ENCODE assay signal across 8 cellular contexts in genomic region chr18:112015-112733, GRCh38. TPM values are rescaled to one million over a fixed set of nuclear protein-coding genes. Genes with fewer than 3 reads are reported as not detected.
DNase-seq lines count a peak whose midpoint lies in the region; ATAC-seq and TF ChIP-seq lines count a peak whose summit lies in the region.
"Not testable (repeated sequence)": the region's sequence is repeated elsewhere in the genome, so short reads cannot be mapped to it uniquely, and the experiment has no call there.

No MANE protein-coding gene starts in this region.

- TF ChIP-seq CTCF in CD8-positive, alpha-beta T cell (IDR thresholded peaks at IDR 0.05); PC-9 (conservative IDR thresholded peaks at IDR 0.05); gastrocnemius medialis (IDR thresholded peaks at IDR 0.05 in 4 of 5, conservative IDR thresholded peaks at IDR 0.05 in 1 of 5): not testable (repeated sequence)

- ATAC-seq in CD8-positive, alpha-beta T cell; activated T-cell treated with anti-CD3 and anti-CD28 coated beads, Interleukin-2, amount 50 U/mL, for 4 hours; central memory CD8-positive, alpha-beta T cell (replicated peaks; ENCODE audit: extremely low read depth, poor library complexity, severe bottlenecking); Right ventricle myocardium inferior; gastrocnemius medialis: not testable (repeated sequence)
- ATAC-seq in memory B cell (ENCODE audit: low read depth) = peak; percentile 18

- not testable (repeated sequence) for H3K36me3 ChIP-seq in CD8-positive, alpha-beta T cell (ENCODE audit: insufficient read depth, low read length); PC-9 (ENCODE audit: low read depth); gastrocnemius medialis; urinary bladder (ENCODE audit: insufficient read depth)

- H3F3A ChIP-seq in PC-9 (ENCODE audit: insufficient read depth, low read depth) = not testable (repeated sequence)

- TSS peak; percentile 61 for BruUV-seq in PC-9 (replicated peaks; lab: Mats Ljungman, UMichigan)

- not testable (repeated sequence) for H3K4me1 Mint-ChIP-seq in CD8-positive, alpha-beta T cell (ENCODE audit: low read depth); activated T-cell treated with anti-CD3 and anti-CD28 coated beads, Interleukin-2, amount 50 U/mL, for 4 hours (ENCODE audit: low read depth); central memory CD8-positive, alpha-beta T cell; memory B cell

- not testable (repeated sequence) for H3K79me2 ChIP-seq in PC-9 (ENCODE audit: low read depth)

- peaks cover 14% of the 10 kb centered on the region for H3K9me3 Mint-ChIP-seq in CD8-positive, alpha-beta T cell
- H3K9me3 Mint-ChIP-seq in activated T-cell treated with anti-CD3 and anti-CD28 coated beads, Interleukin-2, amount 50 U/mL, for 4 hours = peaks cover 16% of the 10 kb centered on the region
- H3K9me3 Mint-ChIP-seq in central memory CD8-positive, alpha-beta T cell = peaks cover 22% of the 10 kb centered on the region
- not testable (repeated sequence) for H3K9me3 Mint-ChIP-seq in memory B cell

- H3K27ac Mint-ChIP-seq in CD8-positive, alpha-beta T cell; memory B cell: not testable (repeated sequence)
- peak overlapping the region; percentile 91 for H3K27ac Mint-ChIP-seq in central memory CD8-positive, alpha-beta T cell (ENCODE audit: low read depth)

- H4K20me1 ChIP-seq in PC-9 (ENCODE audit: insufficient read depth) = not testable (repeated sequence)

- TF ChIP-seq POLR2A in gastrocnemius medialis (IDR thresholded peaks at IDR 0.05) = not testable (repeated sequence)

- H3K4me3 ChIP-seq in CD8-positive, alpha-beta T cell (ENCODE audit: low read depth, low read length) = not testable (repeated sequence)
- H3K4me3 ChIP-seq in PC-9 = peak overlapping the region; percentile 39; the same call in 1 of the 2 replicates
- H3K4me3 ChIP-seq in gastrocnemius medialis = peak overlapping the region in 3 of 4 donors; percentile 28 to 60 (median 49)
- peak overlapping the region; percentile 44 for H3K4me3 ChIP-seq in urinary bladder (ENCODE audit: low read depth, low read length)

- H3K27ac ChIP-seq in CD8-positive, alpha-beta T cell (ENCODE audit: low read depth, low read length); PC-9; urinary bladder (ENCODE audit: low read depth): not testable (repeated sequence)
- peak overlapping the region in 2 of 4 donors; percentile 58 to 83 for H3K27ac ChIP-seq in gastrocnemius medialis

- H3K4me1 ChIP-seq in CD8-positive, alpha-beta T cell (ENCODE audit: insufficient read depth, low read length); PC-9 (replicated peaks; ENCODE audit: insufficient read depth); gastrocnemius medialis; urinary bladder (ENCODE audit: insufficient read depth): not testable (repeated sequence)

- in situ Hi-C loops in gastrocnemius medialis (cut with MboI; ENCODE audit: low sequenced_read_pairs in 4 of 4) = not testable (repeated sequence)

- CTCF ChIA-PET in CD8-positive, alpha-beta T cell (lab: Charles Lee) = interaction anchor here (0.7 kb wide), 1 partner anchor 718 kb away, joined by 3 read pairs; no protein-coding TSS in a partner anchor
- CTCF ChIA-PET in PC-9 (lab: Charles Lee) = not testable (repeated sequence)

- H3K9me3 ChIP-seq in CD8-positive, alpha-beta T cell (ENCODE audit: low read length); PC-9 (ENCODE audit: insufficient read depth, low read depth); gastrocnemius medialis: not testable (repeated sequence)

- H3K4me2 ChIP-seq in PC-9 = peak overlapping the region; percentile 51; the same call in 1 of the 2 replicates

- WGBS in urinary bladder = 34% methylated on average over 34 of the region's 43 CpGs

- not testable (repeated sequence) for H3K9me2 ChIP-seq in PC-9 (ENCODE audit: insufficient read depth)

- not testable (repeated sequence) for H3K27me3 Mint-ChIP-seq in CD8-positive, alpha-beta T cell (ENCODE audit: low read depth); activated T-cell treated with anti-CD3 and anti-CD28 coated beads, Interleukin-2, amount 50 U/mL, for 4 hours (ENCODE audit: low read depth); central memory CD8-positive, alpha-beta T cell; memory B cell

- H2AFZ ChIP-seq in PC-9 = 0 out of 2 replicates have a peak overlapping the region, but pooled peaks have one; percentile 75

- peak in 2 of 7 experiments; percentile 37 to 64 for DNase-seq in CD8-positive, alpha-beta T cell
- DNase-seq in PC-9 = peak in 1 of 2 experiments; percentile 49
- DNase-seq in activated T-cell treated with anti-CD3 and anti-CD28 coated beads, Interleukin-2, amount 50 U/mL, for 4 hours = peak; percentile 38
- not testable (repeated sequence) for DNase-seq in central memory CD8-positive, alpha-beta T cell (ENCODE audit: low spot score in 2 of 2)
- DNase-seq in Right ventricle myocardium inferior (ENCODE audit: missing footprints) = peak; percentile 69
- DNase-seq in memory B cell (ENCODE audit: low spot score in 2 of 2) = peak; percentile 40 to 42
- peak in 1 of 2 donors; percentile 43 for DNase-seq in gastrocnemius medialis

- intact Hi-C loops in CD8-positive, alpha-beta T cell (cut with DNase I, micrococcal nuclease) = loop anchor here in 1 of 2 experiments (5.0 kb wide), 1 partner anchor 155 kb away; the partner anchor contains the start of gene THOC1
- intact Hi-C loops in PC-9 (cut with micrococcal nuclease; ENCODE audit: unreplicated experiment) = loop anchor here (5.0 kb wide), 1 partner anchor 45 kb away; the partner anchor contains the start of gene USP14
- intact Hi-C loops in Right ventricle myocardium inferior (cut with DNase I); gastrocnemius medialis (cut with DNase I; ENCODE audit: low total_unique reads): not testable (repeated sequence)

- H3K36me3 Mint-ChIP-seq in CD8-positive, alpha-beta T cell; activated T-cell treated with anti-CD3 and anti-CD28 coated beads, Interleukin-2, amount 50 U/mL, for 4 hours (ENCODE audit: insufficient read depth); central memory CD8-positive, alpha-beta T cell (ENCODE audit: insufficient read depth); memory B cell: not testable (repeated sequence)

- H3K4me3 Mint-ChIP-seq in CD8-positive, alpha-beta T cell = peak overlapping the region; percentile 36
- peak overlapping the region; percentile 29 for H3K4me3 Mint-ChIP-seq in activated T-cell treated with anti-CD3 and anti-CD28 coated beads, Interleukin-2, amount 50 U/mL, for 4 hours
- H3K4me3 Mint-ChIP-seq in central memory CD8-positive, alpha-beta T cell = not testable (repeated sequence)
- H3K4me3 Mint-ChIP-seq in memory B cell = peak overlapping the region; percentile 66

- not testable (repeated sequence) for H3K27me3 ChIP-seq in CD8-positive, alpha-beta T cell (ENCODE audit: insufficient read depth, low read length); PC-9 (ENCODE audit: insufficient read depth, low read depth); gastrocnemius medialis

- POLR2A ChIA-PET in CD8-positive, alpha-beta T cell (lab: Charles Lee) = interaction anchor here (0.6 kb wide), 1 partner anchor 11 kb away, joined by 5 read pairs; no protein-coding TSS in a partner anchor
- POLR2A ChIA-PET in PC-9 (lab: Charles Lee; ENCODE audit: unreplicated experiment) = not testable (repeated sequence)

RNA-seq across cellular contexts. Expression of gene USP14, which starts 46.2 kb away (rescaled TPM):
- 10 to 100 TPM; 61.3 to 64.1 TPM for total RNA-seq in CD8-positive, alpha-beta T cell
- total RNA-seq in PC-9 (2021) = 66.6 and 83.8 TPM in 2 replicates
- total RNA-seq in activated T-cell treated with anti-CD3 and anti-CD28 coated beads, Interleukin-2, amount 50 U/mL, for 4 hours = 100 to 1,000 TPM; 109 to 118 (median 115) TPM
- total RNA-seq in Right ventricle myocardium inferior = 48.7 TPM
- total RNA-seq in gastrocnemius medialis = 10 to 100 TPM; 23.6 to 48.7 (median 42.2) TPM
- 59.1 TPM for total RNA-seq in urinary bladder
- 26.7 TPM for polyA plus RNA-seq in urinary bladder
